ENCODE assay signal across 20 cellular contexts in genomic region chr12:73531752-73532151, GRCh38.
A peak's percentile ranks its signal among the peaks of the same experiment; 100 is the strongest.
DNase-seq lines count a peak whose midpoint lies in the region; ATAC-seq and TF ChIP-seq lines count a peak whose summit lies in the region.
"Had no signal": no experiment of that assay in that cellular context is flagged by ENCODE, and none has a peak within 500 bp of the region (broad histone marks: within the 10 kb centered on the region; RNA-seq: fewer than 3 reads in every experiment).

No MANE protein-coding gene starts in this region.

- DNase-seq in choroid plexus epithelial cell (ENCODE audit: low read depth) = peak; percentile 23
- DNase-seq in naive B cell = no peak
- no peak for DNase-seq in cerebellar nuclear complex (lab: John Stamatoyannopoulos, UW)
- no peak for DNase-seq in RKO (ENCODE audit: low spot score)
- DNase-seq in stimulated activated CD4-positive, alpha-beta T cell treated with anti-CD3 and anti-CD28 coated beads, Interleukin-4, amount 100 ng/mL, for 4 hours = no peak
- DNase-seq: DMS53, GDM1, KBM-7, NCI-H1694, NCI-H2081 treated with DMSO at 0.1 percent for 48 hours, NCI-H2171 treated with DMSO at 0.1 percent for 48 hours, NCI-H526, Right ventricle myocardium superior, SW 1271 had no signal

- no peaks in the 10 kb centered on the region for H3K36me3 Mint-ChIP-seq in naive B cell
- H3K36me3 Mint-ChIP-seq: CD14-positive monocyte had no signal

- peak overlapping the region; percentile 94; the same call in 1 of the 2 replicates for H3K27ac ChIP-seq in 22Rv1

- H3K9me3 Mint-ChIP-seq in naive B cell = peaks cover 0 to 14% (median 6%) of the 10 kb centered on the region in 7 donors
- H3K9me3 Mint-ChIP-seq: GM23338 had no signal

- H3K4me3 Mint-ChIP-seq in naive B cell = no peak overlapping the region
- H3K4me3 Mint-ChIP-seq: B cell, CD14-positive monocyte, GM23338 had no signal

- TF ChIP-seq CTCF in 22Rv1 (IDR thresholded peaks at IDR 0.05) (no peak), choroid plexus epithelial cell (conservative IDR thresholded peaks at IDR 0.05; ENCODE audit: low read depth, low read length) (no peak)

- no peak overlapping the region for H3K4me3 ChIP-seq in choroid plexus epithelial cell (ENCODE audit: low read depth, low read length)
- H3K4me3 ChIP-seq: GM23338, HAP-1 had no signal

- peaks cover 0 to 4% (median 0%) of the 10 kb centered on the region in 3 donors for H3K4me1 Mint-ChIP-seq in naive B cell
- H3K4me1 Mint-ChIP-seq: B cell, CD14-positive monocyte had no signal

- H3K27me3 Mint-ChIP-seq in naive B cell = no peaks in the 10 kb centered on the region
- H3K27me3 Mint-ChIP-seq: B cell had no signal

- ATAC-seq in HG03565 (IDR thresholded peaks at IDR 0.05; ENCODE audit: unreplicated experiment) (peak; percentile 46), naive B cell (ENCODE audit: low read depth in 2 of 2) (peak; percentile 27 to 35)
- ATAC-seq: GM23338 had no signal

- no peak overlapping the region for H3K27ac Mint-ChIP-seq in naive B cell
- H3K27ac Mint-ChIP-seq: B cell, CD14-positive monocyte, GM23338 had no signal
